ENCODE assay signal across 13 cellular contexts in the genomic region with DNA sequence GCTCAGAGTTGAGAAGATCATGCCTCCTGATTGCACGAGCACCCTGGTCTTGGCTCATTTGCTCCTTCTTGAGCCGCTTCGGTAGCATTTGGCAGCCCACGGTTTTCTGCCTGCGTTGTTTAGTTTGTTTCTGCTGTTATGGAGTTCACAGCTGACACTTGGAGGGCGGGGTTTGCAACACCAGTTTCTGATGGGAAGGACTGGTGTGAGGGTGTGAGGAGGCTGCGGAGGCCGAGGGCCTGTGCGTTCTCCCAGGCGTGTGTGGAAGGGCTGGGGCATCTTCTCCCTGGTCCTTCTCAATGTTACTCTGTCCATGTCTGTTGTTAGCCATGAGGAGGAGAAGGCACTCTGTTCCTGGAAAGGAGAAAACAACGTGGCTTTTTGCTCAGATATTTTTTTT. TPM values are rescaled to one million over a fixed set of nuclear protein-coding genes. Genes with fewer than 3 reads are reported as not detected.
A peak's percentile ranks its signal among the peaks of the same experiment; 100 is the strongest.
DNase-seq lines count a peak whose midpoint lies in the region; ATAC-seq and TF ChIP-seq lines count a peak whose summit lies in the region.
"Had no signal": no experiment of that assay in that cellular context is flagged by ENCODE, and none has a peak within 500 bp of the region (broad histone marks: within the 10 kb centered on the region; RNA-seq: fewer than 3 reads in every experiment).

No MANE protein-coding gene starts in this region.

- no peak for DNase-seq in activated naive CD8-positive, alpha-beta T cell treated with anti-CD3 and anti-CD28 coated beads for 36 hours
- no peak for DNase-seq in activated naive CD8-positive, alpha-beta T cell treated with anti-CD3 and anti-CD28 coated beads, Interleukin-2, amount 50 U/mL, for 24 hours
- DNase-seq in RWPE1 (ENCODE audit: low spot score), result no peak
- no peak for DNase-seq in stimulated activated naive B cell treated with anti-CD40 and anti-IgM and Interleukin-4, amounts not matched to agents 10 μg/mL and 1 μg/mL and 100 μg/mL, for 72 hours
- DNase-seq in NCI-H2227 treated with DMSO at 0.1 percent for 48 hours (lab: John Stamatoyannopoulos, UW), result no peak
- DNase-seq in NCI-H2107 (lab: John Stamatoyannopoulos, UW), result no peak
- DNase-seq: 8988T, AML-193, GM23248 had no signal

- no peak for TF ChIP-seq CTCF in RWPE1 (conservative IDR thresholded peaks at IDR 0.05; ENCODE audit: low read depth)

- H3K4me1 Mint-ChIP-seq in activated naive CD8-positive, alpha-beta T cell treated with anti-CD3 and anti-CD28 coated beads for 36 hours, result peaks cover 32% of the 10 kb centered on the region
- peaks cover 19% of the 10 kb centered on the region for H3K4me1 Mint-ChIP-seq in activated naive CD8-positive, alpha-beta T cell treated with anti-CD3 and anti-CD28 coated beads, Interleukin-2, amount 50 U/mL, for 24 hours
- H3K4me1 Mint-ChIP-seq in stimulated activated naive B cell treated with anti-CD40 and anti-IgM and Interleukin-4, amounts not matched to agents 10 μg/mL and 1 μg/mL and 100 μg/mL, for 72 hours, result peaks cover 30 to 42% of the 10 kb centered on the region in 2 donors

- H3K36me3 Mint-ChIP-seq in activated naive CD8-positive, alpha-beta T cell treated with anti-CD3 and anti-CD28 coated beads for 36 hours, result peaks cover 30% of the 10 kb centered on the region
- H3K36me3 Mint-ChIP-seq in activated naive CD8-positive, alpha-beta T cell treated with anti-CD3 and anti-CD28 coated beads, Interleukin-2, amount 50 U/mL, for 24 hours (ENCODE audit: low read depth), result peaks cover 39% of the 10 kb centered on the region
- peaks cover 47 to 54% of the 10 kb centered on the region in 2 donors for H3K36me3 Mint-ChIP-seq in stimulated activated naive B cell treated with anti-CD40 and anti-IgM and Interleukin-4, amounts not matched to agents 10 μg/mL and 1 μg/mL and 100 μg/mL, for 72 hours

- CTCF ChIA-PET in RWPE1 (lab: Yijun Ruan, JAX), result no interaction called here

- H4K20me1 ChIP-seq in BLaER1, result peaks cover 94% of the 10 kb centered on the region

- peak overlapping the region; percentile 29 for H3K27ac Mint-ChIP-seq in activated naive CD8-positive, alpha-beta T cell treated with anti-CD3 and anti-CD28 coated beads for 36 hours
- H3K27ac Mint-ChIP-seq in activated naive CD8-positive, alpha-beta T cell treated with anti-CD3 and anti-CD28 coated beads, Interleukin-2, amount 50 U/mL, for 24 hours, result no peak overlapping the region
- H3K27ac Mint-ChIP-seq in stimulated activated naive B cell treated with anti-CD40 and anti-IgM and Interleukin-4, amounts not matched to agents 10 μg/mL and 1 μg/mL and 100 μg/mL, for 72 hours, result peak overlapping the region; percentile 37

- POLR2A ChIA-PET in RWPE1 (lab: Yijun Ruan, JAX; ENCODE audit: low non-redundant PET), result no interaction called here

- peaks cover 74% of the 10 kb centered on the region for H3K4me1 ChIP-seq in BLaER1

- no peaks in the 10 kb centered on the region for H3K9me3 Mint-ChIP-seq in activated naive CD8-positive, alpha-beta T cell treated with anti-CD3 and anti-CD28 coated beads for 36 hours
- H3K9me3 Mint-ChIP-seq in activated naive CD8-positive, alpha-beta T cell treated with anti-CD3 and anti-CD28 coated beads, Interleukin-2, amount 50 U/mL, for 24 hours, result no peaks in the 10 kb centered on the region
- no peaks in the 10 kb centered on the region for H3K9me3 Mint-ChIP-seq in stimulated activated naive B cell treated with anti-CD40 and anti-IgM and Interleukin-4, amounts not matched to agents 10 μg/mL and 1 μg/mL and 100 μg/mL, for 72 hours

- H3K27ac ChIP-seq in BLaER1 (peak overlapping the region; percentile 19; the same call in 1 of the 2 replicates), RWPE1 (peak overlapping the region; percentile 7; the same call in 1 of the 2 replicates)
- H3K27ac ChIP-seq: C4-2B, GM23248, HL-60 had no signal

- no peak for ATAC-seq in activated naive CD8-positive, alpha-beta T cell treated with anti-CD3 and anti-CD28 coated beads, Interleukin-2, amount 50 U/mL, for 24 hours
- no peak for ATAC-seq in stimulated activated naive B cell treated with anti-CD40 and anti-IgM and Interleukin-4, amounts not matched to agents 10 μg/mL and 1 μg/mL and 100 μg/mL, for 72 hours (replicated peaks)
- ATAC-seq: HCT116 had no signal

- H3K9ac ChIP-seq in BLaER1, result no peak overlapping the region; the same call in 1 of the 2 replicates
- H3K9ac ChIP-seq: GM23248 had no signal

- H3K4me3 ChIP-seq in BLaER1, result no peak overlapping the region
- H3K4me3 ChIP-seq: GM23248 had no signal

- no peaks in the 10 kb centered on the region for H3K9me3 ChIP-seq in BLaER1

- no peak overlapping the region for H3K4me3 Mint-ChIP-seq in activated naive CD8-positive, alpha-beta T cell treated with anti-CD3 and anti-CD28 coated beads for 36 hours
- H3K4me3 Mint-ChIP-seq in activated naive CD8-positive, alpha-beta T cell treated with anti-CD3 and anti-CD28 coated beads, Interleukin-2, amount 50 U/mL, for 24 hours, result no peak overlapping the region
- H3K4me3 Mint-ChIP-seq in stimulated activated naive B cell treated with anti-CD40 and anti-IgM and Interleukin-4, amounts not matched to agents 10 μg/mL and 1 μg/mL and 100 μg/mL, for 72 hours, result no peak overlapping the region

- peaks cover 60% of the 10 kb centered on the region for H3K36me3 ChIP-seq in BLaER1

- H3K27me3 ChIP-seq in BLaER1, result no peaks in the 10 kb centered on the region

- no peaks in the 10 kb centered on the region for H3K27me3 Mint-ChIP-seq in activated naive CD8-positive, alpha-beta T cell treated with anti-CD3 and anti-CD28 coated beads for 36 hours
- no peaks in the 10 kb centered on the region for H3K27me3 Mint-ChIP-seq in activated naive CD8-positive, alpha-beta T cell treated with anti-CD3 and anti-CD28 coated beads, Interleukin-2, amount 50 U/mL, for 24 hours
- H3K27me3 Mint-ChIP-seq in stimulated activated naive B cell treated with anti-CD40 and anti-IgM and Interleukin-4, amounts not matched to agents 10 μg/mL and 1 μg/mL and 100 μg/mL, for 72 hours, result no peaks in the 10 kb centered on the region

- H3K4me2 ChIP-seq in BLaER1, result peak overlapping the region; percentile 78

RNA-seq across cellular contexts. Expression of a gene that starts 22.9 kb away (rescaled TPM):
- 10 to 100 TPM; 94.2 to 98.5 TPM for total RNA-seq in activated naive CD8-positive, alpha-beta T cell treated with anti-CD3 and anti-CD28 coated beads for 36 hours
